Comparison of ENCODE assay signal across 18 cellular contexts in genomic region chr14:29894030-29894429, GRCh38.
"Had no signal": no experiment of that assay in that cellular context is flagged by ENCODE, and none has a peak within 500 bp of the region (broad histone marks: within the 10 kb centered on the region; RNA-seq: fewer than 3 reads in every experiment).

No MANE protein-coding gene starts in this region.

- DNase-seq: colonic mucosa; dermis blood vessel endothelial cell; foreskin keratinocyte; kidney glomerular epithelial cell; midbrain; ovary; right cardiac atrium; small intestine; stimulated activated CD4-positive, alpha-beta T cell treated with anti-CD3 and anti-CD28 coated beads, Interleukin-12 subunit alpha, Interleukin-12 subunit beta, amount 100 ng/mL, for 4 hours; stimulated activated naive CD4-positive, alpha-beta T cell; tibial artery; upper lobe of left lung; uterus had no signal

- H3K27ac ChIP-seq: colonic mucosa, foreskin keratinocyte, hepatocyte, neural progenitor cell, ovary, suprapubic skin, tibial artery, upper lobe of left lung, uterus had no signal

- H3K4me3 ChIP-seq: colonic mucosa, hepatocyte, neural progenitor cell, ovary, suprapubic skin, tibial artery, upper lobe of left lung, uterus had no signal

- H3K36me3 ChIP-seq: colonic mucosa, neural progenitor cell, ovary, suprapubic skin, tibial artery, upper lobe of left lung, uterus had no signal

- FAIRE-seq: small intestine had no signal

- H3K9me3 ChIP-seq: colonic mucosa, ovary, suprapubic skin, tibial artery, upper lobe of left lung, uterus had no signal

- H3K4me1 ChIP-seq: colonic mucosa, foreskin keratinocyte, neural progenitor cell, suprapubic skin, upper lobe of left lung, uterus had no signal

- H3K9ac ChIP-seq: neural progenitor cell had no signal

- ATAC-seq: foreskin keratinocyte; left lobe of liver; natural killer cell treated with Interleukin-12 subunit alpha and Interleukin-12 subunit beta and Interleukin-15 and Interleukin-18, amount 100 ng/mL, for 72 hours had no signal
